Comparison of ENCODE assay signal across 1 cellular context in the genomic region with DNA sequence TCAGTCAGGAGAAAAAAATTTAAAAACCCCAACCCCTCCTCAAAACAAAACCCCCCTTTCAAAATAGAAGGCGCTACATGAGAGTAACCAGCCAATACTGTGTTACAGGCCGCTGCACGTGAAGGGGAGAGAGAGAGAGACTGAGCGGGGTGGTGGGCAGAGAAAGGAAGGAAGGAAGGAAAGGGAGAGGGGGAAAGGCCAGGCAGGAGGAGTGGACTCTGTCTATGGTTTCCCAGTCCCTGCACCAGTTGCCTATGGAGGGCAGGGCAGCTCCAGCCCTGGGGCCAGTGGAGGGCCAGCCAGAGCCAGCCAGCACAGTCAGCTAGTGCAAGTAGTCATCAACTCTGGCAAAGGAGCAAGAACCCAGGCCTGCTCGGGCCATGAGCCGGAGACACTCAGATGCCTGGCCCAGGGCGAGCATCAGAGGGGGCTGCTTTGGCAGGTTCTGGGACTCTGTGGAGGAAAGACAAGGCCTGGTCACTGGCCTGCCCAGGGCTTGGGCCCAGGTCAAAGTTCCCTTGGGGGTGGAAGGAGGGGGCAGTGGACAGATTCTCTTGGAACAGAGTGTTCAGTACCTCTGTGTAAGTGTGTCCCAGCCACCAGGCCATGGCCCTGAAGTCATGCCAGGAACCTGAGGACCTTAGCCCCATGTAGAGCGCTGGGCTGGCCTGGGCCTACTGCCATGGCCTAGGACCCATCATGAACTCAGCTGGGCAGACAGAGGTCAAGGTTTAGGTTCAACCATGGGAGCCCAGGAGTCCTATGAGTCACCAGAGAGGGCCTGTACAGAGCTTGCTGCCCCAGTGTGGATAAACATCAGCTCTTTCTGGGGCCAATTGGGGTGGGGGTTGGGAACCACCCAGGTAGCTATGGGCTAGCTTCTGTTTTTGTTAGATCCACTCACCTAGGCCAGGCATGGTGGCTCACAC.
A peak's percentile ranks its signal among the peaks of the same experiment; 100 is the strongest.
TF ChIP-seq lines count a peak whose summit lies in the region.

No MANE protein-coding gene starts in this region.

TF ChIP-seq in HepG2, 621 proteins besides CTCF, POLR2A, EP300 and RAD21 (continued from another document and continues in another):
- TF ChIP-seq, protein P1, sequence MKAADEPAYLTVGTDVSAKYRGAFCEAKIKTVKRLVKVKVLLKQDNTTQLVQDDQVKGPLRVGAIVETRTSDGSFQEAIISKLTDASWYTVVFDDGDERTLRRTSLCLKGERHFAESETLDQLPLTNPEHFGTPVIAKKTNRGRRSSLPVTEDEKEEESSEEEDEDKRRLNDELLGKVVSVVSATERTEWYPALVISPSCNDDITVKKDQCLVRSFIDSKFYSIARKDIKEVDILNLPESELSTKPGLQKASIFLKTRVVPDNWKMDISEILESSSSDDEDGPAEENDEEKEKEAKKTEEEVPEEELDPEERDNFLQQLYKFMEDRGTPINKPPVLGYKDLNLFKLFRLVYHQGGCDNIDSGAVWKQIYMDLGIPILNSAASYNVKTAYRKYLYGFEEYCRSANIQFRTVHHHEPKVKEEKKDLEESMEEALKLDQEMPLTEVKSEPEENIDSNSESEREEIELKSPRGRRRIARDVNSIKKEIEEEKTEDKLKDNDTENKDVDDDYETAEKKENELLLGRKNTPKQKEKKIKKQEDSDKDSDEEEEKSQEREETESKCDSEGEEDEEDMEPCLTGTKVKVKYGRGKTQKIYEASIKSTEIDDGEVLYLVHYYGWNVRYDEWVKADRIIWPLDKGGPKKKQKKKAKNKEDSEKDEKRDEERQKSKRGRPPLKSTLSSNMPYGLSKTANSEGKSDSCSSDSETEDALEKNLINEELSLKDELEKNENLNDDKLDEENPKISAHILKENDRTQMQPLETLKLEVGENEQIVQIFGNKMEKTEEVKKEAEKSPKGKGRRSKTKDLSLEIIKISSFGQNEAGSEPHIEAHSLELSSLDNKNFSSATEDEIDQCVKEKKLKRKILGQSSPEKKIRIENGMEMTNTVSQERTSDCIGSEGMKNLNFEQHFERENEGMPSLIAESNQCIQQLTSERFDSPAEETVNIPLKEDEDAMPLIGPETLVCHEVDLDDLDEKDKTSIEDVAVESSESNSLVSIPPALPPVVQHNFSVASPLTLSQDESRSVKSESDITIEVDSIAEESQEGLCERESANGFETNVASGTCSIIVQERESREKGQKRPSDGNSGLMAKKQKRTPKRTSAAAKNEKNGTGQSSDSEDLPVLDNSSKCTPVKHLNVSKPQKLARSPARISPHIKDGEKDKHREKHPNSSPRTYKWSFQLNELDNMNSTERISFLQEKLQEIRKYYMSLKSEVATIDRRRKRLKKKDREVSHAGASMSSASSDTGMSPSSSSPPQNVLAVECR (CRISPR knock-in tag; IDR thresholded peaks at IDR 0.05; ENCODE audit: borderline replicate concordance), result peak; percentile 62; the same call in 1 of the 2 replicates
- TF ChIP-seq MEF2D (CRISPR knock-in tag; IDR thresholded peaks at IDR 0.05) (no peak), MBD4 (IDR thresholded peaks at IDR 0.05; ENCODE audit: borderline replicate concordance, low read length) (no peak), NFKBIZ (CRISPR knock-in tag; IDR thresholded peaks at IDR 0.05) (no peak), ERF (CRISPR knock-in tag; IDR thresholded peaks at IDR 0.05) (0 out of 2 replicates have a peak, but pooled peaks have one; percentile 33), SPEN (CRISPR knock-in tag; IDR thresholded peaks at IDR 0.05; ENCODE audit: low read depth) (peak; percentile 69; the same call in 1 of the 2 replicates), CCAR2 (optimal IDR thresholded peaks at IDR 0.05; ENCODE audit: low read depth, low read length) (no peak), EZH2 (conservative IDR thresholded peaks at IDR 0.05; ENCODE audit: low read depth, low read length) (no peak), ZNF3 (CRISPR knock-in tag; IDR thresholded peaks at IDR 0.05) (no peak), ZNF782 (CRISPR knock-in tag; IDR thresholded peaks at IDR 0.05; ENCODE audit: borderline replicate concordance) (no peak), RORA (CRISPR knock-in tag; IDR thresholded peaks at IDR 0.05) (no peak), PAWR (CRISPR knock-in tag; IDR thresholded peaks at IDR 0.05; ENCODE audit: borderline replicate concordance) (no peak), CCDC6 (CRISPR knock-in tag; IDR thresholded peaks at IDR 0.05) (no peak), ZNF572 (CRISPR knock-in tag; IDR thresholded peaks at IDR 0.05) (no peak), ZFP36L2 (CRISPR knock-in tag; IDR thresholded peaks at IDR 0.05) (no peak), TGIF2 (CRISPR knock-in tag; IDR thresholded peaks at IDR 0.05) (no peak), MTF2 (CRISPR knock-in tag; IDR thresholded peaks at IDR 0.05; ENCODE audit: borderline replicate concordance) (no peak), ZNF431 (CRISPR knock-in tag; IDR thresholded peaks at IDR 0.05; ENCODE audit: borderline replicate concordance, low read depth) (0 out of 2 replicates have a peak, but pooled peaks have one; percentile 26), FIP1L1 (IDR thresholded peaks at IDR 0.05; ENCODE audit: borderline replicate concordance, insufficient read depth, low read depth, low read length) (no peak), U2AF2 (IDR thresholded peaks at IDR 0.05; ENCODE audit: low read depth, low read length) (no peak), ZNF317 (CRISPR knock-in tag; IDR thresholded peaks at IDR 0.05) (peak; percentile 48; the same call in 1 of the 2 replicates)
- TF ChIP-seq, protein P2, sequence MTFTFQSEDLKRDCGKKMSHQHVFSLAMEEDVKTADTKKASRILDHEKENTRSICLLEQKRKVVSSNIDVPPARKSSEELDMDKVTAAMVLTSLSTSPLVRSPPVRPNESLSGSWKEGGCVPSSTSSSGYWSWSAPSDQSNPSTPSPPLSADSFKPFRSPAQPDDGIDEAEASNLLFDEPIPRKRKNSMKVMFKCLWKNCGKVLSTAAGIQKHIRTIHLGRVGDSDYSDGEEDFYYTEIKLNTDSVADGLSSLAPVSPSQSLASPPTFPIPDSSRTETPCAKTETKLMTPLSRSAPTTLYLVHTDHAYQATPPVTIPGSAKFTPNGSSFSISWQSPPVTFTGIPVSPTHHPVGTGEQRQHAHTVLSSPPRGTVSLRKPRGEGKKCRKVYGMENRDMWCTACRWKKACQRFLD (CRISPR knock-in tag; IDR thresholded peaks at IDR 0.05; ENCODE audit: borderline replicate concordance), result no peak
- TF ChIP-seq, protein P3, sequence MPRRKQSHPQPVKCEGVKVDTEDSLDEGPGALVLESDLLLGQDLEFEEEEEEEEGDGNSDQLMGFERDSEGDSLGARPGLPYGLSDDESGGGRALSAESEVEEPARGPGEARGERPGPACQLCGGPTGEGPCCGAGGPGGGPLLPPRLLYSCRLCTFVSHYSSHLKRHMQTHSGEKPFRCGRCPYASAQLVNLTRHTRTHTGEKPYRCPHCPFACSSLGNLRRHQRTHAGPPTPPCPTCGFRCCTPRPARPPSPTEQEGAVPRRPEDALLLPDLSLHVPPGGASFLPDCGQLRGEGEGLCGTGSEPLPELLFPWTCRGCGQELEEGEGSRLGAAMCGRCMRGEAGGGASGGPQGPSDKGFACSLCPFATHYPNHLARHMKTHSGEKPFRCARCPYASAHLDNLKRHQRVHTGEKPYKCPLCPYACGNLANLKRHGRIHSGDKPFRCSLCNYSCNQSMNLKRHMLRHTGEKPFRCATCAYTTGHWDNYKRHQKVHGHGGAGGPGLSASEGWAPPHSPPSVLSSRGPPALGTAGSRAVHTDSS (CRISPR knock-in tag; conservative IDR thresholded peaks at IDR 0.05), result no peak
- TF ChIP-seq, protein P4, sequence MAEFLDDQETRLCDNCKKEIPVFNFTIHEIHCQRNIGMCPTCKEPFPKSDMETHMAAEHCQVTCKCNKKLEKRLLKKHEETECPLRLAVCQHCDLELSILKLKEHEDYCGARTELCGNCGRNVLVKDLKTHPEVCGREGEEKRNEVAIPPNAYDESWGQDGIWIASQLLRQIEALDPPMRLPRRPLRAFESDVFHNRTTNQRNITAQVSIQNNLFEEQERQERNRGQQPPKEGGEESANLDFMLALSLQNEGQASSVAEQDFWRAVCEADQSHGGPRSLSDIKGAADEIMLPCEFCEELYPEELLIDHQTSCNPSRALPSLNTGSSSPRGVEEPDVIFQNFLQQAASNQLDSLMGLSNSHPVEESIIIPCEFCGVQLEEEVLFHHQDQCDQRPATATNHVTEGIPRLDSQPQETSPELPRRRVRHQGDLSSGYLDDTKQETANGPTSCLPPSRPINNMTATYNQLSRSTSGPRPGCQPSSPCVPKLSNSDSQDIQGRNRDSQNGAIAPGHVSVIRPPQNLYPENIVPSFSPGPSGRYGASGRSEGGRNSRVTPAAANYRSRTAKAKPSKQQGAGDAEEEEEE (CRISPR knock-in tag; IDR thresholded peaks at IDR 0.05; ENCODE audit: borderline replicate concordance), result no peak
- TF ChIP-seq, protein P5, sequence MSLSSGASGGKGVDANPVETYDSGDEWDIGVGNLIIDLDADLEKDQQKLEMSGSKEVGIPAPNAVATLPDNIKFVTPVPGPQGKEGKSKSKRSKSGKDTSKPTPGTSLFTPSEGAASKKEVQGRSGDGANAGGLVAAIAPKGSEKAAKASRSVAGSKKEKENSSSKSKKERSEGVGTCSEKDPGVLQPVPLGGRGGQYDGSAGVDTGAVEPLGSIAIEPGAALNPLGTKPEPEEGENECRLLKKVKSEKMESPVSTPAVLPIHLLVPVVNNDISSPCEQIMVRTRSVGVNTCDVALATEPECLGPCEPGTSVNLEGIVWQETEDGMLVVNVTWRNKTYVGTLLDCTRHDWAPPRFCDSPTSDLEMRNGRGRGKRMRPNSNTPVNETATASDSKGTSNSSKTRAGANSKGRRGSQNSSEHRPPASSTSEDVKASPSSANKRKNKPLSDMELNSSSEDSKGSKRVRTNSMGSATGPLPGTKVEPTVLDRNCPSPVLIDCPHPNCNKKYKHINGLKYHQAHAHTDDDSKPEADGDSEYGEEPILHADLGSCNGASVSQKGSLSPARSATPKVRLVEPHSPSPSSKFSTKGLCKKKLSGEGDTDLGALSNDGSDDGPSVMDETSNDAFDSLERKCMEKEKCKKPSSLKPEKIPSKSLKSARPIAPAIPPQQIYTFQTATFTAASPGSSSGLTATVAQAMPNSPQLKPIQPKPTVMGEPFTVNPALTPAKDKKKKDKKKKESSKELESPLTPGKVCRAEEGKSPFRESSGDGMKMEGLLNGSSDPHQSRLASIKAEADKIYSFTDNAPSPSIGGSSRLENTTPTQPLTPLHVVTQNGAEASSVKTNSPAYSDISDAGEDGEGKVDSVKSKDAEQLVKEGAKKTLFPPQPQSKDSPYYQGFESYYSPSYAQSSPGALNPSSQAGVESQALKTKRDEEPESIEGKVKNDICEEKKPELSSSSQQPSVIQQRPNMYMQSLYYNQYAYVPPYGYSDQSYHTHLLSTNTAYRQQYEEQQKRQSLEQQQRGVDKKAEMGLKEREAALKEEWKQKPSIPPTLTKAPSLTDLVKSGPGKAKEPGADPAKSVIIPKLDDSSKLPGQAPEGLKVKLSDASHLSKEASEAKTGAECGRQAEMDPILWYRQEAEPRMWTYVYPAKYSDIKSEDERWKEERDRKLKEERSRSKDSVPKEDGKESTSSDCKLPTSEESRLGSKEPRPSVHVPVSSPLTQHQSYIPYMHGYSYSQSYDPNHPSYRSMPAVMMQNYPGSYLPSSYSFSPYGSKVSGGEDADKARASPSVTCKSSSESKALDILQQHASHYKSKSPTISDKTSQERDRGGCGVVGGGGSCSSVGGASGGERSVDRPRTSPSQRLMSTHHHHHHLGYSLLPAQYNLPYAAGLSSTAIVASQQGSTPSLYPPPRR (CRISPR knock-in tag; IDR thresholded peaks at IDR 0.05; ENCODE audit: borderline replicate concordance), result 0 out of 2 replicates have a peak, but pooled peaks have one; percentile 32
- TF ChIP-seq, protein P6, sequence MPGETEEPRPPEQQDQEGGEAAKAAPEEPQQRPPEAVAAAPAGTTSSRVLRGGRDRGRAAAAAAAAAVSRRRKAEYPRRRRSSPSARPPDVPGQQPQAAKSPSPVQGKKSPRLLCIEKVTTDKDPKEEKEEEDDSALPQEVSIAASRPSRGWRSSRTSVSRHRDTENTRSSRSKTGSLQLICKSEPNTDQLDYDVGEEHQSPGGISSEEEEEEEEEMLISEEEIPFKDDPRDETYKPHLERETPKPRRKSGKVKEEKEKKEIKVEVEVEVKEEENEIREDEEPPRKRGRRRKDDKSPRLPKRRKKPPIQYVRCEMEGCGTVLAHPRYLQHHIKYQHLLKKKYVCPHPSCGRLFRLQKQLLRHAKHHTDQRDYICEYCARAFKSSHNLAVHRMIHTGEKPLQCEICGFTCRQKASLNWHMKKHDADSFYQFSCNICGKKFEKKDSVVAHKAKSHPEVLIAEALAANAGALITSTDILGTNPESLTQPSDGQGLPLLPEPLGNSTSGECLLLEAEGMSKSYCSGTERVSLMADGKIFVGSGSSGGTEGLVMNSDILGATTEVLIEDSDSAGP (CRISPR knock-in tag; IDR thresholded peaks at IDR 0.05; ENCODE audit: borderline replicate concordance), result peak; percentile 50; the same call in 1 of the 2 replicates
- TF ChIP-seq, protein P7, sequence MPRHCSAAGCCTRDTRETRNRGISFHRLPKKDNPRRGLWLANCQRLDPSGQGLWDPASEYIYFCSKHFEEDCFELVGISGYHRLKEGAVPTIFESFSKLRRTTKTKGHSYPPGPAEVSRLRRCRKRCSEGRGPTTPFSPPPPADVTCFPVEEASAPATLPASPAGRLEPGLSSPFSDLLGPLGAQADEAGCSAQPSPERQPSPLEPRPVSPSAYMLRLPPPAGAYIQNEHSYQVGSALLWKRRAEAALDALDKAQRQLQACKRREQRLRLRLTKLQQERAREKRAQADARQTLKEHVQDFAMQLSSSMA (CRISPR knock-in tag; IDR thresholded peaks at IDR 0.05), result no peak
- TF ChIP-seq, protein P8, sequence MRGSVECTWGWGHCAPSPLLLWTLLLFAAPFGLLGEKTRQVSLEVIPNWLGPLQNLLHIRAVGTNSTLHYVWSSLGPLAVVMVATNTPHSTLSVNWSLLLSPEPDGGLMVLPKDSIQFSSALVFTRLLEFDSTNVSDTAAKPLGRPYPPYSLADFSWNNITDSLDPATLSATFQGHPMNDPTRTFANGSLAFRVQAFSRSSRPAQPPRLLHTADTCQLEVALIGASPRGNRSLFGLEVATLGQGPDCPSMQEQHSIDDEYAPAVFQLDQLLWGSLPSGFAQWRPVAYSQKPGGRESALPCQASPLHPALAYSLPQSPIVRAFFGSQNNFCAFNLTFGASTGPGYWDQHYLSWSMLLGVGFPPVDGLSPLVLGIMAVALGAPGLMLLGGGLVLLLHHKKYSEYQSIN (CRISPR knock-in tag; IDR thresholded peaks at IDR 0.05; ENCODE audit: borderline replicate concordance), result no peak
- TF ChIP-seq, protein P9, sequence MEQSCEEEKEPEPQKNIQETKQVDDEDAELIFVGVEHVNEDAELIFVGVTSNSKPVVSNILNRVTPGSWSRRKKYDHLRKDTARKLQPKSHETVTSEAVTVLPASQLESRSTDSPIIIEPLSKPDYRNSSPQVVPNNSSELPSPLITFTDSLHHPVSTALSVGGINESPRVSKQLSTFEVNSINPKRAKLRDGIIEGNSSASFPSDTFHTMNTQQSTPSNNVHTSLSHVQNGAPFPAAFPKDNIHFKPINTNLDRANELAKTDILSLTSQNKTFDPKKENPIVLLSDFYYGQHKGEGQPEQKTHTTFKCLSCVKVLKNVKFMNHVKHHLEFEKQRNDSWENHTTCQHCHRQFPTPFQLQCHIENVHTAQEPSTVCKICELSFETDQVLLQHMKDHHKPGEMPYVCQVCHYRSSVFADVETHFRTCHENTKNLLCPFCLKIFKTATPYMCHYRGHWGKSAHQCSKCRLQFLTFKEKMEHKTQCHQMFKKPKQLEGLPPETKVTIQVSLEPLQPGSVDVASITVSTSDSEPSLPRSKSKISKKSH (CRISPR knock-in tag; IDR thresholded peaks at IDR 0.05; ENCODE audit: borderline replicate concordance), result no peak
